ENCODE assay signal across 17 cellular contexts in the genomic region with DNA sequence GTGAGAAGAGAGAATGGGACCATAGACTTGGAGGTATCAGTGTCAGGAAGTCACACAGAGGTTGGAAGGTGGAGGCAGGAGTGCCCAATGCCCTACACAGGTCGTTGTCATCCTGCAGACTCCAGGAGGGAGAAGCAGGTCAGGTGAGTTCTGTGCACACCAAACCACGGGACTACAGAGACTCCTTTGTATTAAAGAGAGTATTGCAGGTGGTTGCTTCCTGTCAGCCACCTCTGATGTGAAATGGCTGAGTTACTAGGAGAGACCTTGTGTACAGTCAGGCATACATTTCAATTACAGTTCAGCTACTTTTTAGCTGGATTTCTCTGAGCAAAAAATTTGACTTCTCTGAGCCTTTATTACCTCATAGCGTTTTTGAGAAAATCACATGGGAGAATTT. TPM values are rescaled to one million over a fixed set of nuclear protein-coding genes. Genes with fewer than 3 reads are reported as not detected.
DNase-seq lines count a peak whose midpoint lies in the region; ATAC-seq and TF ChIP-seq lines count a peak whose summit lies in the region.
"Had no signal": no experiment of that assay in that cellular context is flagged by ENCODE, and none has a peak within 500 bp of the region (broad histone marks: within the 10 kb centered on the region; RNA-seq: fewer than 3 reads in every experiment).

No MANE protein-coding gene starts in this region.

- CTCF ChIA-PET in activated CD4-positive, alpha-beta T cell treated with anti-CD3 and anti-CD28 coated beads, Interleukin-2, amount 10 ng/mL, durations not matched to agents 7 days and 5 days (lab: Charles Lee), result no interaction called here

- H3K9ac ChIP-seq in colonic mucosa (ENCODE audit: low read depth in 2 of 2, low read length in 2 of 2), result no peak overlapping the region

- H3K4me3 ChIP-seq in colonic mucosa, result no peak overlapping the region

- H3K27ac ChIP-seq in colonic mucosa, result no peak overlapping the region
- H3K27ac ChIP-seq: epithelial cell of prostate had no signal

- peaks cover 40% of the 10 kb centered on the region for H3K4me1 Mint-ChIP-seq in activated CD4-positive, alpha-beta T cell treated with anti-CD3 and anti-CD28 coated beads, Interleukin-2, amount 10 ng/mL, durations not matched to agents 7 days and 5 days
- H3K4me1 Mint-ChIP-seq in activated T-helper 17 cell treated with anti-CD3 and anti-CD28 coated beads, Interleukin-2, amount 50 U/mL, for 72 hours, result peaks cover 18% of the 10 kb centered on the region
- H3K4me1 Mint-ChIP-seq in naive thymus-derived CD8-positive, alpha-beta T cell, result peaks cover 30 to 46% (median 45%) of the 10 kb centered on the region in 4 donors
- H3K4me1 Mint-ChIP-seq in osteocyte (ENCODE audit: unreplicated experiment), result no peaks in the 10 kb centered on the region

- peak; percentile 52 for DNase-seq in activated CD4-positive, alpha-beta T cell treated with anti-CD3 and anti-CD28 coated beads, Interleukin-2, amount 10 ng/mL, durations not matched to agents 7 days and 5 days
- DNase-seq in activated CD4-positive, alpha-beta T cell treated with anti-CD3 and anti-CD28 coated beads, Interleukin-2, amount 50 U/mL, for 4 hours, result no peak
- DNase-seq in naive thymus-derived CD8-positive, alpha-beta T cell, result peak in 7 of 10 donors; percentile 14 to 60 (median 36)
- no peak for DNase-seq in colonic mucosa
- DNase-seq in osteocyte (ENCODE audit: extremely low spot score, unreplicated experiment), result no peak
- DNase-seq: hypothalamus; Kasumi-1; NCI-H2171 treated with DMSO at 0.1 percent for 48 hours; posterior cingulate gyrus; stimulated activated CD4-positive, alpha-beta T cell treated with anti-CD3 and anti-CD28 coated beads, Interleukin-1b, Interleukin-23, amount 100 ng/mL, for 48 hours had no signal

- peaks cover 6% of the 10 kb centered on the region for H3K36me3 Mint-ChIP-seq in activated CD4-positive, alpha-beta T cell treated with anti-CD3 and anti-CD28 coated beads, Interleukin-2, amount 10 ng/mL, durations not matched to agents 7 days and 5 days (ENCODE audit: low read depth)
- no peaks in the 10 kb centered on the region for H3K36me3 Mint-ChIP-seq in activated T-helper 17 cell treated with anti-CD3 and anti-CD28 coated beads, Interleukin-2, amount 50 U/mL, for 72 hours (ENCODE audit: low read depth)
- no peaks in the 10 kb centered on the region for H3K36me3 Mint-ChIP-seq in naive thymus-derived CD8-positive, alpha-beta T cell
- no peaks in the 10 kb centered on the region for H3K36me3 Mint-ChIP-seq in osteocyte (ENCODE audit: unreplicated experiment)
- H3K36me3 Mint-ChIP-seq: memory B cell; stimulated activated effector memory CD8-positive, alpha-beta T cell treated with anti-CD3 and anti-CD28 coated beads, Interleukin-12 subunit alpha, Interleukin-12 subunit beta, amount 100 ng/mL, for 72 hours had no signal

- H3K9me3 ChIP-seq in colonic mucosa, result no peaks in the 10 kb centered on the region

- H3K36me3 ChIP-seq in colonic mucosa, result no peaks in the 10 kb centered on the region

- H3K27me3 ChIP-seq in colonic mucosa, result no peaks in the 10 kb centered on the region

- H3K4me1 ChIP-seq in colonic mucosa, result no peaks in the 10 kb centered on the region

- H3K27ac Mint-ChIP-seq in activated CD4-positive, alpha-beta T cell treated with anti-CD3 and anti-CD28 coated beads, Interleukin-2, amount 10 ng/mL, durations not matched to agents 7 days and 5 days, result peak overlapping the region; percentile 31
- H3K27ac Mint-ChIP-seq in activated T-helper 17 cell treated with anti-CD3 and anti-CD28 coated beads, Interleukin-2, amount 50 U/mL, for 72 hours, result no peak overlapping the region
- peak overlapping the region in 6 of 10 donors; percentile 22 to 78 (median 64) for H3K27ac Mint-ChIP-seq in naive thymus-derived CD8-positive, alpha-beta T cell
- H3K27ac Mint-ChIP-seq in osteocyte (ENCODE audit: unreplicated experiment), result no peak overlapping the region
- H3K27ac Mint-ChIP-seq: memory B cell had no signal

- intact Hi-C loops in colonic mucosa (cut with DNase I), result no loop called here

- no peak overlapping the region for H3K4me3 Mint-ChIP-seq in activated CD4-positive, alpha-beta T cell treated with anti-CD3 and anti-CD28 coated beads, Interleukin-2, amount 10 ng/mL, durations not matched to agents 7 days and 5 days
- H3K4me3 Mint-ChIP-seq in activated T-helper 17 cell treated with anti-CD3 and anti-CD28 coated beads, Interleukin-2, amount 50 U/mL, for 72 hours, result no peak overlapping the region
- H3K4me3 Mint-ChIP-seq in naive thymus-derived CD8-positive, alpha-beta T cell, result peak overlapping the region in 7 of 10 donors; percentile 7 to 75 (median 55)
- H3K4me3 Mint-ChIP-seq in osteocyte (ENCODE audit: unreplicated experiment), result no peak overlapping the region
- H3K4me3 Mint-ChIP-seq: memory B cell; stimulated activated effector memory CD8-positive, alpha-beta T cell treated with anti-CD3 and anti-CD28 coated beads, Interleukin-12 subunit alpha, Interleukin-12 subunit beta, amount 100 ng/mL, for 72 hours had no signal

- TF ChIP-seq EP300 in Ishikawa (IDR thresholded peaks at IDR 0.05; ENCODE audit: borderline replicate concordance), result no peak

- peak; percentile 29 for ATAC-seq in activated T-helper 17 cell treated with anti-CD3 and anti-CD28 coated beads, Interleukin-2, amount 50 U/mL, for 72 hours (replicated peaks)
- peak; percentile 86 to 96 for ATAC-seq in naive thymus-derived CD8-positive, alpha-beta T cell
- no peak for ATAC-seq in HG03196 (IDR thresholded peaks at IDR 0.05; ENCODE audit: unreplicated experiment)
- ATAC-seq: Right ventricle myocardium inferior; stimulated activated effector memory CD8-positive, alpha-beta T cell treated with anti-CD3 and anti-CD28 coated beads, Interleukin-12 subunit alpha, Interleukin-12 subunit beta, amount 100 ng/mL, for 72 hours had no signal

- H3K9me3 Mint-ChIP-seq in activated CD4-positive, alpha-beta T cell treated with anti-CD3 and anti-CD28 coated beads, Interleukin-2, amount 10 ng/mL, durations not matched to agents 7 days and 5 days, result peaks cover 5% of the 10 kb centered on the region
- H3K9me3 Mint-ChIP-seq in activated T-helper 17 cell treated with anti-CD3 and anti-CD28 coated beads, Interleukin-2, amount 50 U/mL, for 72 hours, result no peaks in the 10 kb centered on the region
- H3K9me3 Mint-ChIP-seq in naive thymus-derived CD8-positive, alpha-beta T cell, result peaks cover 0 to 3% (median 0%) of the 10 kb centered on the region in 9 donors
- no peaks in the 10 kb centered on the region for H3K9me3 Mint-ChIP-seq in osteocyte (ENCODE audit: unreplicated experiment)
- H3K9me3 Mint-ChIP-seq: memory B cell; stimulated activated effector memory CD8-positive, alpha-beta T cell treated with anti-CD3 and anti-CD28 coated beads, Interleukin-12 subunit alpha, Interleukin-12 subunit beta, amount 100 ng/mL, for 72 hours had no signal

- POLR2A ChIA-PET in activated CD4-positive, alpha-beta T cell treated with anti-CD3 and anti-CD28 coated beads, Interleukin-2, amount 10 ng/mL, durations not matched to agents 7 days and 5 days (lab: Charles Lee), result no interaction called here
- POLR2A ChIA-PET in naive thymus-derived CD8-positive, alpha-beta T cell (lab: Charles Lee), result interaction anchor here (0.6 kb wide), 1 partner anchor 149 kb away, joined by 4 read pairs; no protein-coding TSS in a partner anchor

- peak; percentile 66 for TF ChIP-seq RAD21 in Ishikawa (IDR thresholded peaks at IDR 0.05; ENCODE audit: low read depth)

- peaks cover 6% of the 10 kb centered on the region for H3K27me3 Mint-ChIP-seq in activated CD4-positive, alpha-beta T cell treated with anti-CD3 and anti-CD28 coated beads, Interleukin-2, amount 10 ng/mL, durations not matched to agents 7 days and 5 days
- H3K27me3 Mint-ChIP-seq in activated T-helper 17 cell treated with anti-CD3 and anti-CD28 coated beads, Interleukin-2, amount 50 U/mL, for 72 hours, result no peaks in the 10 kb centered on the region
- H3K27me3 Mint-ChIP-seq in naive thymus-derived CD8-positive, alpha-beta T cell, result peaks cover 0 to 2% (median 0%) of the 10 kb centered on the region in 5 donors
- peaks cover 43% of the 10 kb centered on the region for H3K27me3 Mint-ChIP-seq in osteocyte (ENCODE audit: unreplicated experiment)

- no peak for TF ChIP-seq CTCF in colonic mucosa (IDR thresholded peaks at IDR 0.05)
- no peak for TF ChIP-seq CTCF in osteocyte (IDR thresholded peaks at IDR 0.05)

TF ChIP-seq in Ishikawa, 13 proteins besides CTCF, POLR2A, EP300 and RAD21:
- TF ChIP-seq YY1 (IDR thresholded peaks at IDR 0.05; ENCODE audit: low read depth) (no peak), FOXM1 (IDR thresholded peaks at IDR 0.05; ENCODE audit: borderline replicate concordance, low read depth) (no peak), ZBTB7A (IDR thresholded peaks at IDR 0.05; ENCODE audit: low read depth) (no peak), REST (IDR thresholded peaks at IDR 0.05; ENCODE audit: low read depth) (no peak), EGR1 (IDR thresholded peaks at IDR 0.05) (no peak)

RNA-seq across cellular contexts. Expression of gene SPP2, which starts 51.6 kb away (rescaled TPM):
- total RNA-seq in activated CD4-positive, alpha-beta T cell treated with anti-CD3 and anti-CD28 coated beads, Interleukin-2, amount 10 ng/mL, durations not matched to agents 7 days and 5 days, result not detected
- total RNA-seq in activated T-helper 17 cell treated with anti-CD3 and anti-CD28 coated beads, Interleukin-2, amount 50 U/mL, for 72 hours, result not detected
- not detected for total RNA-seq in naive thymus-derived CD8-positive, alpha-beta T cell
- polyA plus RNA-seq in naive thymus-derived CD8-positive, alpha-beta T cell, result not detected
- not detected for total RNA-seq in colonic mucosa
- total RNA-seq in osteocyte, result not detected in 2 replicates
- total RNA-seq: Right ventricle myocardium inferior had no signal

Comparison
In these comparisons a context has a peak if more than half of its experiments do, and no peak if none do; other contexts are left out.
1. DNase-seq: peak in activated CD4-positive, alpha-beta T cell treated with anti-CD3 and anti-CD28 coated beads, Interleukin-2, amount 10 ng/mL, durations not matched to agents 7 days and 5 days (single experiment) and naive thymus-derived CD8-positive, alpha-beta T cell (7 of 10); none in activated CD4-positive, alpha-beta T cell treated with anti-CD3 and anti-CD28 coated beads, Interleukin-2, amount 50 U/mL, for 4 hours (0 of 2), colonic mucosa (single experiment) and osteocyte (single experiment).
2. H3K27ac Mint-ChIP-seq: peak in activated CD4-positive, alpha-beta T cell treated with anti-CD3 and anti-CD28 coated beads, Interleukin-2, amount 10 ng/mL, durations not matched to agents 7 days and 5 days (single experiment) and naive thymus-derived CD8-positive, alpha-beta T cell (6 of 10); none in activated T-helper 17 cell treated with anti-CD3 and anti-CD28 coated beads, Interleukin-2, amount 50 U/mL, for 72 hours (single experiment) and osteocyte (single experiment).
3. H3K4me3 Mint-ChIP-seq: peak in naive thymus-derived CD8-positive, alpha-beta T cell (7 of 10); none in activated CD4-positive, alpha-beta T cell treated with anti-CD3 and anti-CD28 coated beads, Interleukin-2, amount 10 ng/mL, durations not matched to agents 7 days and 5 days (single experiment), activated T-helper 17 cell treated with anti-CD3 and anti-CD28 coated beads, Interleukin-2, amount 50 U/mL, for 72 hours (single experiment) and osteocyte (single experiment).